Comparison of ENCODE assay signal across 8 cellular contexts in genomic region chr16:31713945-31714898, GRCh38.
DNase-seq lines count a peak whose midpoint lies in the region; ATAC-seq, FAIRE-seq and TF ChIP-seq lines count a peak whose summit lies in the region.

No MANE protein-coding gene starts in this region.

- peak overlapping the region; percentile 80 to 98 (median 94) for H3K27ac Mint-ChIP-seq in CD8-positive, alpha-beta memory T cell

- H4K20me1 ChIP-seq in K562 (replicated peaks; ENCODE audit: control insufficient read depth, insufficient read depth, low read length), result no peaks in the 10 kb centered on the region

- no peak for DNase-seq in CD8-positive, alpha-beta memory T cell
- DNase-seq in Jurkat, Clone E6-1 (ENCODE audit: low read depth, low spot score), result no peak
- DNase-seq in K562 (ENCODE audit: extremely low read depth in 1 of 4, low spot score in 3 of 4) (peak; percentile 45 to 57 (median 52)), transverse colon (no peak)

- H3K9me3 ChIP-seq in CD8-positive, alpha-beta memory T cell (ENCODE audit: low read length), result no peaks in the 10 kb centered on the region
- no peaks in the 10 kb centered on the region for H3K9me3 ChIP-seq in K562 (replicated peaks; ENCODE audit: control insufficient read depth, insufficient read depth, low read depth, low read length)
- no peaks in the 10 kb centered on the region for H3K9me3 ChIP-seq in liver (ENCODE audit: control insufficient read depth in 4 of 4, low read length in 3 of 4)
- H3K9me3 ChIP-seq in transverse colon, result no peaks in the 10 kb centered on the region

- H3K9me3 Mint-ChIP-seq in CD8-positive, alpha-beta memory T cell, result no peaks in the 10 kb centered on the region

- TSS peak; percentile 42 for BruUV-seq in K562 (replicated peaks; lab: Mats Ljungman, UMichigan)

- H3K79me2 ChIP-seq in K562 (ENCODE audit: control insufficient read depth, insufficient read depth, low read length), result peaks cover 27% of the 10 kb centered on the region

- CTCF ChIA-PET in CD8-positive, alpha-beta memory T cell (lab: Charles Lee), result interaction anchor here (2.9 kb wide), 1 partner anchor 12 kb away, joined by 10 read pairs; no protein-coding TSS in a partner anchor
- CTCF ChIA-PET in K562 (lab: Yijun Ruan, JAX; ENCODE audit: low intra/inter-chr PET ratio), result no interaction called here

- H3K9me1 ChIP-seq in K562 (ENCODE audit: control insufficient read depth, insufficient read depth, low read length), result no peaks in the 10 kb centered on the region

- H3K4me1 ChIP-seq in CD8-positive, alpha-beta memory T cell (ENCODE audit: insufficient read depth, low read length), result peaks cover 35% of the 10 kb centered on the region
- H3K4me1 ChIP-seq in K562 (replicated peaks in 1 of 2; ENCODE audit: control insufficient read depth in 2 of 2, insufficient read depth in 2 of 2, low read length in 2 of 2) (peaks cover 11 to 13% of the 10 kb centered on the region in 2 experiments), liver (ENCODE audit: control insufficient read depth in 4 of 4, insufficient read depth in 4 of 4, low read length in 3 of 4) (peaks cover 4 to 15% (median 9%) of the 10 kb centered on the region in 4 donors), transverse colon (peaks cover 8 to 16% (median 12%) of the 10 kb centered on the region in 4 donors)

- H3K27me3 ChIP-seq in CD8-positive, alpha-beta memory T cell (ENCODE audit: insufficient read depth, low read length, poor library complexity, severe bottlenecking), result no peaks in the 10 kb centered on the region
- H3K27me3 ChIP-seq in K562 (ENCODE audit: control insufficient read depth in 2 of 2, insufficient read depth in 2 of 2, low read length in 2 of 2) (no peaks in the 10 kb centered on the region), liver (ENCODE audit: control insufficient read depth in 4 of 4, insufficient read depth in 4 of 4, low read length in 3 of 4) (no peaks in the 10 kb centered on the region), transverse colon (no peaks in the 10 kb centered on the region)

- peak overlapping the region; percentile 98 to 100 (median 100) for H3K4me3 Mint-ChIP-seq in CD8-positive, alpha-beta memory T cell

- ATAC-seq in K562 (peak; percentile 47), HG02884 (IDR thresholded peaks at IDR 0.05; ENCODE audit: unreplicated experiment) (no peak), HG02885 (IDR thresholded peaks at IDR 0.05; ENCODE audit: poor library complexity, unreplicated experiment) (no peak), GM18867 (IDR thresholded peaks at IDR 0.05; ENCODE audit: unreplicated experiment) (no peak)

- peak; percentile 51 for FAIRE-seq in K562 (lab: Jason Lieb, UNC)

- TF ChIP-seq RAD21 in K562 (CRISPR knock-in tag; conservative IDR thresholded peaks at IDR 0.05 in 1 of 2, IDR thresholded peaks at IDR 0.05 in 1 of 2) (no peak), liver (IDR thresholded peaks at IDR 0.05) (no peak)

- WGBS in K562 (ENCODE audit: insufficient coverage, low coverage, missing lambda C conversion rate), result 43% methylated on average over 12 of the region's 12 CpGs
- WGBS in liver, result 56% methylated on average over 12 of the region's 12 CpGs
- WGBS in transverse colon (ENCODE audit: low coverage in 1 of 2), 2 donors, result 52 to 57% methylated on average over 10 to 12 of the region's 12 CpGs

- H3K4me3 ChIP-seq in CD8-positive, alpha-beta memory T cell (ENCODE audit: low read length), result peak overlapping the region; percentile 97
- H3K4me3 ChIP-seq in Jurkat, Clone E6-1 (ENCODE audit: low read length), result peak overlapping the region; percentile 90
- peak overlapping the region; percentile 92 for H3K4me3 ChIP-seq in K562
- peak overlapping the region; percentile 73 to 88 (median 85) for H3K4me3 ChIP-seq in liver (ENCODE audit: low read depth in 1 of 3, low read length in 3 of 3)
- peak overlapping the region; percentile 74 to 95 (median 90) for H3K4me3 ChIP-seq in transverse colon

- no peaks in the 10 kb centered on the region for H3K36me3 ChIP-seq in CD8-positive, alpha-beta memory T cell (ENCODE audit: insufficient read depth, low read length)
- H3K36me3 ChIP-seq in K562 (ENCODE audit: control insufficient read depth, insufficient read depth, low read length) (peaks cover 23% of the 10 kb centered on the region), liver (ENCODE audit: control insufficient read depth in 4 of 4, insufficient read depth in 3 of 4, low read depth in 1 of 4, low read length in 3 of 4) (peaks cover 0 to 4% (median 2%) of the 10 kb centered on the region in 4 donors), transverse colon (no peaks in the 10 kb centered on the region)

- H3K9ac ChIP-seq in K562 (ENCODE audit: insufficient read depth in 1 of 2, low read depth in 2 of 2, low read length in 2 of 2) (peak overlapping the region; percentile 93 to 98), liver (ENCODE audit: low read depth in 1 of 2, low read length in 2 of 2) (peak overlapping the region; percentile 87 to 93)

- H3K4me2 ChIP-seq in K562 (ENCODE audit: insufficient read depth, low read length), result peak overlapping the region; percentile 95

- intact Hi-C loops in K562 (cut with micrococcal nuclease) (loop anchor here (5.0 kb wide), 1 partner anchor 153 kb away; no protein-coding TSS in a partner anchor), transverse colon (cut with DNase I; ENCODE audit: low total_unique reads) (no loop called here)

- in situ Hi-C loops in K562 (cut with MboI), result no loop called here
- in situ Hi-C loops in transverse colon (cut with MboI; ENCODE audit: low pct_ligation_motif_present in 1 of 4, low pct_unique_long_range_greater_than_20kb in 1 of 4, low sequenced_read_pairs in 3 of 4), result loop anchor here in 1 of 4 donors (25.0 kb wide), 1 partner anchor 752 kb away; the partner anchor contains the start of gene SETD1A

- TF ChIP-seq POLR2A in K562 (conservative IDR thresholded peaks at IDR 0.05) (no peak), transverse colon (IDR thresholded peaks at IDR 0.05) (no peak)

- H3K4me1 Mint-ChIP-seq in CD8-positive, alpha-beta memory T cell, result peaks cover 58 to 74% (median 61%) of the 10 kb centered on the region in 3 donors

- H3K36me3 Mint-ChIP-seq in CD8-positive, alpha-beta memory T cell, result peaks cover 0 to 46% (median 12%) of the 10 kb centered on the region in 3 donors

- H2AFZ ChIP-seq in K562 (ENCODE audit: low read depth, low read length), result peak overlapping the region; percentile 95; the same call in 1 of the 2 replicates

- no peaks in the 10 kb centered on the region for H3K27me3 Mint-ChIP-seq in CD8-positive, alpha-beta memory T cell

- POLR2A ChIA-PET in CD8-positive, alpha-beta memory T cell (lab: Charles Lee), result interaction anchor here (1.4 to 1.9 kb wide), 2 partner anchors 13 to 159 kb away, joined by 8 to 20 read pairs; partner anchors contain the start of gene ZNF267
- POLR2A ChIA-PET in K562 (lab: Yijun Ruan, JAX), result interaction anchor here (0.6 to 1.7 kb wide), 10 partner anchors 8 to 318 kb away, joined by 3 to 10 read pairs (median 4); no protein-coding TSS in a partner anchor

- peak overlapping the region; percentile 91 for H3K27ac ChIP-seq in CD8-positive, alpha-beta memory T cell (ENCODE audit: low read depth, low read length)
- peak overlapping the region; percentile 96 for H3K27ac ChIP-seq in K562 (ENCODE audit: extremely low read depth, low read depth, low read length)
- peak overlapping the region; percentile 64 to 84 for H3K27ac ChIP-seq in liver (ENCODE audit: low read depth in 1 of 2, low read length in 2 of 2)
- H3K27ac ChIP-seq in transverse colon, result peak overlapping the region; percentile 93 to 98 (median 94)

- TF ChIP-seq CTCF in K562 (IDR thresholded peaks at IDR 0.05 in 2 of 3, conservative IDR thresholded peaks at IDR 0.05 in 1 of 3; ENCODE audit: insufficient read depth in 2 of 3, low read depth in 1 of 3, low read length in 3 of 3) (peak; percentile 53 to 80 (median 55)), liver (IDR thresholded peaks at IDR 0.05; ENCODE audit: low read depth, low read length, missing input control) (no peak), transverse colon (IDR thresholded peaks at IDR 0.05) (peak in 1 of 5 experiments; percentile 8)

- TF ChIP-seq EP300 in K562 (IDR thresholded peaks at IDR 0.05; ENCODE audit: low read length) (no peak), transverse colon (IDR thresholded peaks at IDR 0.05; ENCODE audit: low read depth) (no peak)

TF ChIP-seq in K562, 482 proteins besides CTCF, POLR2A, EP300 and RAD21 (continues in another document):
- TF ChIP-seq YY1 (IDR thresholded peaks at IDR 0.05; ENCODE audit: borderline replicate concordance in 1 of 3, control insufficient read depth in 1 of 3, extremely low read depth in 1 of 3, insufficient read depth in 3 of 3, insufficient read length in 1 of 3, insufficient replicate concordance in 2 of 3, low read depth in 1 of 3, low read length in 2 of 3), result peak in 1 of 3 experiments; percentile 65
- TF ChIP-seq SMC3 (conservative IDR thresholded peaks at IDR 0.05; ENCODE audit: insufficient read depth, low read depth, low read length), result 0 out of 2 replicates have a peak, but pooled peaks have one; percentile 8
- TF ChIP-seq SIN3A (IDR thresholded peaks at IDR 0.05; ENCODE audit: borderline replicate concordance in 2 of 2, control insufficient read depth in 1 of 2, low read depth in 2 of 2, low read length in 2 of 2), result peak in 1 of 2 experiments; percentile 33; a peak in 1 of 4 replicates

TF ChIP-seq in liver, 16 proteins besides CTCF, POLR2A, EP300 and RAD21:
- no peak for TF ChIP-seq SP1 (IDR thresholded peaks at IDR 0.05)
TF ChIP-seq in liver: peak in this region for 0.

Comparison
In these comparisons a context has a peak if more than half of its experiments do, and no peak if none do; other contexts are left out.
1. DNase-seq: peak in K562 (4 of 4); none in CD8-positive, alpha-beta memory T cell (0 of 5), Jurkat, Clone E6-1 (single experiment) and transverse colon (single experiment).
2. Peak in every context shown above with its lines, with median percentiles within 50 percentile points of each other: H3K27ac ChIP-seq and H3K4me3 ChIP-seq.